ENCODE assay signal across 26 cellular contexts in genomic region chr3:78066287-78066686, GRCh38.
DNase-seq lines count a peak whose midpoint lies in the region; ATAC-seq and TF ChIP-seq lines count a peak whose summit lies in the region.
"Had no signal": no experiment of that assay in that cellular context is flagged by ENCODE, and none has a peak within 500 bp of the region (broad histone marks: within the 10 kb centered on the region; RNA-seq: fewer than 3 reads in every experiment).

No MANE protein-coding gene starts in this region.

- TF ChIP-seq CTCF in AG09309 (IDR thresholded peaks at IDR 0.05; ENCODE audit: control insufficient read depth, insufficient read depth, low read depth, low read length, missing control alignments) (peak; percentile 4), GM12873 (IDR thresholded peaks at IDR 0.05; ENCODE audit: insufficient read depth, low read depth, low read length, missing control alignments) (peak; percentile 10), PC-3 (conservative IDR thresholded peaks at IDR 0.05; ENCODE audit: low read depth, low read length) (0 out of 2 replicates have a peak, but pooled peaks have one; percentile 15), epithelial cell of proximal tubule (conservative IDR thresholded peaks at IDR 0.05; ENCODE audit: low read depth, low read length) (peak; percentile 26), gastrocnemius medialis (IDR thresholded peaks at IDR 0.05 in 4 of 5, conservative IDR thresholded peaks at IDR 0.05 in 1 of 5) (no peak)

- H4K20me1 ChIP-seq in PC-3 (ENCODE audit: low read length), result no peaks in the 10 kb centered on the region

- POLR2A ChIA-PET in PC-3 (lab: Charles Lee; ENCODE audit: unreplicated experiment), result no interaction called here

- in situ Hi-C loops in gastrocnemius medialis (cut with MboI; ENCODE audit: low sequenced_read_pairs in 4 of 4), result no loop called here

- no peak overlapping the region for H3K9ac ChIP-seq in PC-3 (ENCODE audit: low read length)
- H3K9ac ChIP-seq: GM23248 had no signal

- H3K27ac ChIP-seq in PC-3 (ENCODE audit: low read length), result no peak overlapping the region
- no peak overlapping the region for H3K27ac ChIP-seq in gastrocnemius medialis
- H3K27ac ChIP-seq: cardiac muscle cell, coronary artery, esophagus squamous epithelium, gastroesophageal sphincter, GM23248, ovary, thyroid gland had no signal

- no TSS peak for BruUV-seq in PC-3 (replicated peaks; lab: Mats Ljungman, UMichigan)

- peaks cover 12% of the 10 kb centered on the region; the same call in 1 of the 2 replicates for H3K4me1 ChIP-seq in PC-3 (ENCODE audit: insufficient read depth, low read length)
- H3K4me1 ChIP-seq in gastrocnemius medialis, result no peaks in the 10 kb centered on the region
- H3K4me1 ChIP-seq: esophagus squamous epithelium, gastroesophageal sphincter, thyroid gland had no signal

- intact Hi-C loops in PC-3 (cut with micrococcal nuclease) (no loop called here), gastrocnemius medialis (cut with DNase I; ENCODE audit: low total_unique reads) (no loop called here)

- H3K36me3 ChIP-seq in PC-3 (ENCODE audit: low read depth, low read length) (no peaks in the 10 kb centered on the region), gastrocnemius medialis (no peaks in the 10 kb centered on the region)
- H3K36me3 ChIP-seq: cardiac muscle cell, esophagus squamous epithelium, gastroesophageal sphincter, ovary, thyroid gland had no signal

- H3K4me2 ChIP-seq in PC-3 (ENCODE audit: low read length), result no peak overlapping the region

- DNase-seq in AG09309 (ENCODE audit: low read depth) (no peak), PC-3 (no peak), epithelial cell of proximal tubule (ENCODE audit: low read depth) (no peak), NK-92 (lab: John Stamatoyannopoulos, UW; ENCODE audit: unreplicated experiment) (no peak), dermis blood vessel endothelial cell (no peak), gastrocnemius medialis (no peak)
- DNase-seq: activated CD4-positive, alpha-beta T cell treated with anti-CD3 and anti-CD28 coated beads for 4 hours; activated effector memory CD4-positive, alpha-beta T cell treated with Interleukin-2 at 50 U/mL for 16 hours; activated naive CD8-positive, alpha-beta T cell treated with anti-CD3 and anti-CD28 coated beads for 36 hours; aorta; esophagus squamous epithelium; GM23248; islet precursor cell; NCI-H1092 treated with DMSO at 0.1 percent for 48 hours; NCI-H1930; NCI-H526; ovary; small intestine; stimulated activated naive CD8-positive, alpha-beta T cell treated with anti-CD3 and anti-CD28 coated beads, Interleukin-15, amount 100 ng/mL, for 72 hours; thyroid gland had no signal

- no peak for TF ChIP-seq POLR2A in gastrocnemius medialis (IDR thresholded peaks at IDR 0.05)

- H3K9me2 ChIP-seq in PC-3 (replicated peaks; ENCODE audit: low read length), result no peaks in the 10 kb centered on the region

- H3K9me3 ChIP-seq in PC-3 (ENCODE audit: low read length) (no peaks in the 10 kb centered on the region), gastrocnemius medialis (no peaks in the 10 kb centered on the region)
- H3K9me3 ChIP-seq: esophagus squamous epithelium, gastroesophageal sphincter, ovary, thyroid gland had no signal

- H2AFZ ChIP-seq in PC-3 (ENCODE audit: low read length), result no peak overlapping the region
- H2AFZ ChIP-seq: GM23248 had no signal

- ATAC-seq in PC-3 (no peak), gastrocnemius medialis (no peak), HG03469 (IDR thresholded peaks at IDR 0.05; ENCODE audit: unreplicated experiment) (no peak)
- ATAC-seq: gastroesophageal sphincter; stimulated activated naive CD8-positive, alpha-beta T cell treated with anti-CD3 and anti-CD28 coated beads, Interleukin-15, amount 100 ng/mL, for 72 hours had no signal

- H3K4me3 ChIP-seq in AG09309 (ENCODE audit: control insufficient read depth, low read depth, low read length), result no peak overlapping the region
- no peak overlapping the region for H3K4me3 ChIP-seq in PC-3 (ENCODE audit: low read length)
- H3K4me3 ChIP-seq in epithelial cell of proximal tubule (ENCODE audit: low read depth, low read length), result no peak overlapping the region
- H3K4me3 ChIP-seq in gastrocnemius medialis, result no peak overlapping the region
- H3K4me3 ChIP-seq: cardiac muscle cell, coronary artery, esophagus squamous epithelium, gastroesophageal sphincter, GM23248, lung, ovary, thyroid gland had no signal

- no peaks in the 10 kb centered on the region for H3F3A ChIP-seq in PC-3 (ENCODE audit: low read length, unreplicated experiment)

- H3K79me2 ChIP-seq in PC-3 (ENCODE audit: low read length), result no peaks in the 10 kb centered on the region

- no peaks in the 10 kb centered on the region for H3K27me3 ChIP-seq in PC-3 (ENCODE audit: low read length)
- no peaks in the 10 kb centered on the region for H3K27me3 ChIP-seq in gastrocnemius medialis
- H3K27me3 ChIP-seq: cardiac muscle cell, esophagus squamous epithelium, gastroesophageal sphincter, ovary, thyroid gland had no signal

- CTCF ChIA-PET in PC-3 (lab: Charles Lee), result no interaction called here

Comparison
In these comparisons a context has a peak if more than half of its experiments do, and no peak if none do; other contexts are left out.
1. CTCF ChIP-seq: peak in AG09309 (single experiment), GM12873 (single experiment), PC-3 (single experiment) and epithelial cell of proximal tubule (single experiment); none in gastrocnemius medialis (0 of 5).